ENCODE assay signal across 15 cellular contexts in the genomic region with DNA sequence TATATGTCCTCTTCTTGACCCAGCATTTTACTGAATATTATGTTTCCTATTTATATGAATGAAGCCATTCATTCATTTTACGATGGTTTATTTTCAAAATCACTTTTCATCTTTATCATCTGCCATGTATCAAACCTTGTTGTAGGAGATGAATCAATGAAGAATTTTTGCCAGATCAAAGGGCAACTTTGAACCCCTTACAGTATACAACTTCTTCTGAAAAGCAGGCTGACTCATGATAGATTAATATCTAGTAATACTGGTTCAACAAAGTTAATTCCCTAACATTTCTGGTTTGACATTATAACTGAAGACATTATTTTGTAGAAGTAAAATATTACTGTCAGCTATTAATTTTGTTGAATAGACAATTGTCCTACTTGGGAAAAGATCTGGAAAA.
DNase-seq lines count a peak whose midpoint lies in the region; ATAC-seq, FAIRE-seq and TF ChIP-seq lines count a peak whose summit lies in the region.
"Had no signal": no experiment of that assay in that cellular context is flagged by ENCODE, and none has a peak within 500 bp of the region (broad histone marks: within the 10 kb centered on the region; RNA-seq: fewer than 3 reads in every experiment).

No MANE protein-coding gene starts in this region.

- H3K36me3 ChIP-seq in pancreas: no peaks in the 10 kb centered on the region

- 66 to 70% methylated on average over 1 of the region's 1 CpG for WGBS in pancreas, 2 donors

- no peak overlapping the region for H3K27ac ChIP-seq in pancreas
- H3K27ac ChIP-seq: BLaER1 treated with 17β-estradiol and CSF1 and Interleukin-3, amounts not matched to agents 10 nM and 100 nM had no signal

- no peak overlapping the region for H3K4me3 Mint-ChIP-seq in T-helper 17 cell
- H3K4me3 Mint-ChIP-seq: B cell; CD8-positive, alpha-beta T cell; H9 had no signal

- DNase-seq in GM19239 (ENCODE audit: insufficient read length, low spot score) (no peak), pancreas (no peak), T-helper 17 cell (no peak), iPS-NIHi11 (ENCODE audit: low spot score) (no peak)
- DNase-seq: CD8-positive, alpha-beta T cell; COR-L47; H9 had no signal

- no peak for ATAC-seq in pancreas
- ATAC-seq in T-helper 17 cell: no peak
- no peak for ATAC-seq in GM21576 (IDR thresholded peaks at IDR 0.05; ENCODE audit: unreplicated experiment)
- ATAC-seq: CD8-positive, alpha-beta T cell had no signal

- FAIRE-seq in GM19239 (lab: Jason Lieb, UNC): peak; percentile 52
- peak; percentile 96 for FAIRE-seq in colon (lab: Jason Lieb, UNC)
- peak; percentile 54 for FAIRE-seq in pancreas (lab: Jason Lieb, UNC)
- FAIRE-seq: D721Med, G401.6, GM12891, H1 had no signal

- H3K36me3 Mint-ChIP-seq in T-helper 17 cell (ENCODE audit: low read depth): no peaks in the 10 kb centered on the region

- H3K9me3 ChIP-seq in pancreas: no peaks in the 10 kb centered on the region
- no peaks in the 10 kb centered on the region for H3K9me3 ChIP-seq in T-helper 17 cell (ENCODE audit: control insufficient read depth, low read length, poor library complexity, severe bottlenecking)
- H3K9me3 ChIP-seq: BLaER1 treated with 17β-estradiol and CSF1 and Interleukin-3, amounts not matched to agents 10 nM and 100 nM had no signal

- no peaks in the 10 kb centered on the region for H3K4me1 Mint-ChIP-seq in T-helper 17 cell
- H3K4me1 Mint-ChIP-seq: B cell had no signal

- H3K4me1 ChIP-seq in pancreas: no peaks in the 10 kb centered on the region
- H3K4me1 ChIP-seq: BLaER1 treated with 17β-estradiol and CSF1 and Interleukin-3, amounts not matched to agents 10 nM and 100 nM had no signal

- intact Hi-C loops in pancreas (cut with DNase I): no loop called here

- H3K27me3 Mint-ChIP-seq in T-helper 17 cell: no peaks in the 10 kb centered on the region
- H3K27me3 Mint-ChIP-seq: B cell had no signal

- H3K27me3 ChIP-seq in pancreas: peaks cover 0 to 3% (median 0%) of the 10 kb centered on the region in 4 donors

- no peak for TF ChIP-seq CTCF in pancreas (IDR thresholded peaks at IDR 0.05)

- no peak overlapping the region for H3K4me3 ChIP-seq in pancreas
- H3K4me3 ChIP-seq: BLaER1 treated with 17β-estradiol and CSF1 and Interleukin-3, amounts not matched to agents 10 nM and 100 nM had no signal

- H3K27ac Mint-ChIP-seq in T-helper 17 cell: no peak overlapping the region
- H3K27ac Mint-ChIP-seq: B cell; CD8-positive, alpha-beta T cell; H9 had no signal
